In genomic region chr3:161406594-161407555, GRCh38 we compare ENCODE assay signal across 20 cellular contexts. TPM values are rescaled to one million over a fixed set of nuclear protein-coding genes. Genes with fewer than 3 reads are reported as not detected.
DNase-seq lines count a peak whose midpoint lies in the region; ATAC-seq and TF ChIP-seq lines count a peak whose summit lies in the region.
"Had no signal": no experiment of that assay in that cellular context is flagged by ENCODE, and none has a peak within 500 bp of the region (broad histone marks: within the 10 kb centered on the region; RNA-seq: fewer than 3 reads in every experiment).

No MANE protein-coding gene starts in this region.

- no peak overlapping the region for H3K4me3 Mint-ChIP-seq in activated naive CD4-positive, alpha-beta T cell treated with anti-CD3 and anti-CD28 coated beads for 36 hours
- H3K4me3 Mint-ChIP-seq in WTC11 (no peak overlapping the region), progenitor cell of endocrine pancreas (ENCODE audit: low read depth) (no peak overlapping the region)
- H3K4me3 Mint-ChIP-seq: activated naive CD8-positive, alpha-beta T cell; GM23338; IgD-negative memory B cell had no signal

- TF ChIP-seq CTCF in WTC11 (IDR thresholded peaks at IDR 0.05) (no peak), progenitor cell of endocrine pancreas (IDR thresholded peaks at IDR 0.05; ENCODE audit: unreplicated experiment) (no peak)

- DNase-seq in activated naive CD4-positive, alpha-beta T cell treated with anti-CD3 and anti-CD28 coated beads for 36 hours: peak; percentile 20
- no peak for DNase-seq in activated naive CD4-positive, alpha-beta T cell treated with anti-CD3 and anti-CD28 coated beads, Interleukin-2, amount 50 U/mL, for 72 hours (ENCODE audit: low spot score in 2 of 2)
- DNase-seq in Kasumi-1 (lab: John Stamatoyannopoulos, UW) (peak; percentile 47 to 50), WTC11 (ENCODE audit: low spot score) (no peak), progenitor cell of endocrine pancreas (ENCODE audit: low spot score, unreplicated experiment) (no peak), NCI-H1436 treated with DMSO at 0.1 percent for 48 hours (lab: John Stamatoyannopoulos, UW) (no peak), NCI-H748 treated with DMSO at 0.1 percent for 48 hours (lab: John Stamatoyannopoulos, UW) (no peak)
- DNase-seq in activated CD8-positive, alpha-beta memory T cell treated with anti-CD3 and anti-CD28 coated beads, Interleukin-2, amount 50 U/mL, for 48 hours: no peak
- DNase-seq: dermis blood vessel endothelial cell; NCI-H1105; NCI-H2227 treated with DMSO at 0.1 percent for 48 hours; ovary; stimulated activated CD4-positive, alpha-beta T cell treated with anti-CD3 and anti-CD28 coated beads, Interleukin-4, amount 100 ng/mL, for 1 hour; substantia nigra had no signal

- H3K27me3 Mint-ChIP-seq in activated naive CD4-positive, alpha-beta T cell treated with anti-CD3 and anti-CD28 coated beads for 36 hours (ENCODE audit: low read depth): no peaks in the 10 kb centered on the region
- H3K27me3 Mint-ChIP-seq in WTC11 (ENCODE audit: low read depth) (no peaks in the 10 kb centered on the region), progenitor cell of endocrine pancreas (no peaks in the 10 kb centered on the region)

- H3K27ac Mint-ChIP-seq in activated naive CD4-positive, alpha-beta T cell treated with anti-CD3 and anti-CD28 coated beads for 36 hours: no peak overlapping the region
- no peak overlapping the region for H3K27ac Mint-ChIP-seq in activated naive CD4-positive, alpha-beta T cell treated with anti-CD3 and anti-CD28 coated beads, Interleukin-2, amount 50 U/mL, for 72 hours
- H3K27ac Mint-ChIP-seq in WTC11 (no peak overlapping the region), progenitor cell of endocrine pancreas (peak overlapping the region; percentile 33)
- H3K27ac Mint-ChIP-seq: activated naive CD8-positive, alpha-beta T cell; GM23338; IgD-negative memory B cell had no signal

- POLR2A ChIA-PET in WTC11 (lab: Charles Lee): interaction anchor here (0.6 kb wide), 1 partner anchor 305 kb away, joined by 3 read pairs; no protein-coding TSS in a partner anchor

- H3K9me3 Mint-ChIP-seq in activated naive CD4-positive, alpha-beta T cell treated with anti-CD3 and anti-CD28 coated beads for 36 hours: no peaks in the 10 kb centered on the region
- H3K9me3 Mint-ChIP-seq in activated naive CD4-positive, alpha-beta T cell treated with anti-CD3 and anti-CD28 coated beads, Interleukin-2, amount 50 U/mL, for 72 hours: no peaks in the 10 kb centered on the region
- H3K9me3 Mint-ChIP-seq in WTC11 (peaks cover 9% of the 10 kb centered on the region), progenitor cell of endocrine pancreas (ENCODE audit: low read depth) (peaks cover 5% of the 10 kb centered on the region)

- peaks cover 20% of the 10 kb centered on the region for H3K4me1 Mint-ChIP-seq in activated naive CD4-positive, alpha-beta T cell treated with anti-CD3 and anti-CD28 coated beads for 36 hours (ENCODE audit: low read depth)
- H3K4me1 Mint-ChIP-seq in WTC11 (peaks cover 31% of the 10 kb centered on the region), progenitor cell of endocrine pancreas (ENCODE audit: low read depth) (peaks cover 39% of the 10 kb centered on the region)
- H3K4me1 Mint-ChIP-seq: IgD-negative memory B cell had no signal

- H3K36me3 Mint-ChIP-seq in activated naive CD4-positive, alpha-beta T cell treated with anti-CD3 and anti-CD28 coated beads for 36 hours (ENCODE audit: low read depth): no peaks in the 10 kb centered on the region
- peaks cover 0 to 7% of the 10 kb centered on the region in 2 donors for H3K36me3 Mint-ChIP-seq in activated naive CD4-positive, alpha-beta T cell treated with anti-CD3 and anti-CD28 coated beads, Interleukin-2, amount 50 U/mL, for 72 hours
- H3K36me3 Mint-ChIP-seq in WTC11 (peaks cover 3% of the 10 kb centered on the region; the same call in 1 of the 2 replicates), progenitor cell of endocrine pancreas (ENCODE audit: insufficient read depth) (no peaks in the 10 kb centered on the region)
- H3K36me3 Mint-ChIP-seq: IgD-negative memory B cell had no signal

- intact Hi-C loops in activated naive CD4-positive, alpha-beta T cell treated with anti-CD3 and anti-CD28 coated beads for 36 hours (cut with micrococcal nuclease): loop anchor here (5.0 kb wide), 1 partner anchor 310 kb away; no protein-coding TSS in a partner anchor

- CTCF ChIA-PET in activated naive CD4-positive, alpha-beta T cell treated with anti-CD3 and anti-CD28 coated beads for 36 hours (lab: Charles Lee): interaction anchor here (0.6 to 2.6 kb wide), 5 partner anchors 102 to 875 kb away, joined by 3 to 17 read pairs (median 4); no protein-coding TSS in a partner anchor
- CTCF ChIA-PET in WTC11 (lab: Charles Lee): interaction anchor here (1.6 to 2.1 kb wide), 2 partner anchors 36 to 132 kb away, joined by 3 to 7 read pairs; partner anchors contain the start of gene SPTSSB

- ATAC-seq in activated naive CD4-positive, alpha-beta T cell treated with anti-CD3 and anti-CD28 coated beads, Interleukin-2, amount 50 U/mL, for 72 hours: no peak
- ATAC-seq in WTC11: 0 out of 2 replicates have a peak, but pooled peaks have one; percentile 38
- ATAC-seq: gastroesophageal sphincter, GM23338 had no signal

TF ChIP-seq in WTC11, 78 proteins besides CTCF, POLR2A, EP300 and RAD21 (continues in another document):
- TF ChIP-seq, protein P1, sequence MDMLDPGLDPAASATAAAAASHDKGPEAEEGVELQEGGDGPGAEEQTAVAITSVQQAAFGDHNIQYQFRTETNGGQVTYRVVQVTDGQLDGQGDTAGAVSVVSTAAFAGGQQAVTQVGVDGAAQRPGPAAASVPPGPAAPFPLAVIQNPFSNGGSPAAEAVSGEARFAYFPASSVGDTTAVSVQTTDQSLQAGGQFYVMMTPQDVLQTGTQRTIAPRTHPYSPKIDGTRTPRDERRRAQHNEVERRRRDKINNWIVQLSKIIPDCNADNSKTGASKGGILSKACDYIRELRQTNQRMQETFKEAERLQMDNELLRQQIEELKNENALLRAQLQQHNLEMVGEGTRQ (CRISPR knock-in tag; IDR thresholded peaks at IDR 0.05): no peak
- TF ChIP-seq PRRX2 (CRISPR knock-in tag; IDR thresholded peaks at IDR 0.05) (no peak), PRDM15 (CRISPR knock-in tag; IDR thresholded peaks at IDR 0.05) (no peak), ATF1 (CRISPR knock-in tag; IDR thresholded peaks at IDR 0.05) (no peak), NR2C2 (CRISPR knock-in tag; IDR thresholded peaks at IDR 0.05) (no peak), FOXK1 (CRISPR knock-in tag; IDR thresholded peaks at IDR 0.05) (no peak), FOXP1 (CRISPR knock-in tag; IDR thresholded peaks at IDR 0.05; ENCODE audit: borderline replicate concordance) (no peak), IRF2 (CRISPR knock-in tag; IDR thresholded peaks at IDR 0.05; ENCODE audit: borderline replicate concordance, low read depth) (no peak), TEAD4 (CRISPR knock-in tag; IDR thresholded peaks at IDR 0.05) (no peak), RORB (CRISPR knock-in tag; IDR thresholded peaks at IDR 0.05) (no peak)
- TF ChIP-seq, protein P2, sequence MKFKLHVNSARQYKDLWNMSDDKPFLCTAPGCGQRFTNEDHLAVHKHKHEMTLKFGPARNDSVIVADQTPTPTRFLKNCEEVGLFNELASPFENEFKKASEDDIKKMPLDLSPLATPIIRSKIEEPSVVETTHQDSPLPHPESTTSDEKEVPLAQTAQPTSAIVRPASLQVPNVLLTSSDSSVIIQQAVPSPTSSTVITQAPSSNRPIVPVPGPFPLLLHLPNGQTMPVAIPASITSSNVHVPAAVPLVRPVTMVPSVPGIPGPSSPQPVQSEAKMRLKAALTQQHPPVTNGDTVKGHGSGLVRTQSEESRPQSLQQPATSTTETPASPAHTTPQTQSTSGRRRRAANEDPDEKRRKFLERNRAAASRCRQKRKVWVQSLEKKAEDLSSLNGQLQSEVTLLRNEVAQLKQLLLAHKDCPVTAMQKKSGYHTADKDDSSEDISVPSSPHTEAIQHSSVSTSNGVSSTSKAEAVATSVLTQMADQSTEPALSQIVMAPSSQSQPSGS (CRISPR knock-in tag; IDR thresholded peaks at IDR 0.05; ENCODE audit: borderline replicate concordance, low read depth): no peak
- TF ChIP-seq, protein P3, sequence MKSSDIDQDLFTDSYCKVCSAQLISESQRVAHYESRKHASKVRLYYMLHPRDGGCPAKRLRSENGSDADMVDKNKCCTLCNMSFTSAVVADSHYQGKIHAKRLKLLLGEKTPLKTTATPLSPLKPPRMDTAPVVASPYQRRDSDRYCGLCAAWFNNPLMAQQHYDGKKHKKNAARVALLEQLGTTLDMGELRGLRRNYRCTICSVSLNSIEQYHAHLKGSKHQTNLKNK (CRISPR knock-in tag; IDR thresholded peaks at IDR 0.05): no peak

RNA-seq across cellular contexts. Expression of gene SPTSSB, which starts 35.6 kb away (rescaled TPM):
- not detected for total RNA-seq in activated naive CD4-positive, alpha-beta T cell treated with anti-CD3 and anti-CD28 coated beads for 36 hours
- total RNA-seq in activated naive CD4-positive, alpha-beta T cell treated with anti-CD3 and anti-CD28 coated beads, Interleukin-2, amount 50 U/mL, for 72 hours: not detected
- total RNA-seq in WTC11 (2021): 14.1 to 17.8 TPM (median 15.7 TPM) in 3 replicates
- 28.0 and 30.1 TPM in 2 replicates for total RNA-seq in progenitor cell of endocrine pancreas
- total RNA-seq: dermis blood vessel endothelial cell, epithelial cell of proximal tubule, OCI-LY7 had no signal

Comparison
In these comparisons a context has a peak if more than half of its experiments do, and no peak if none do; other contexts are left out.
1. DNase-seq: peak in activated naive CD4-positive, alpha-beta T cell treated with anti-CD3 and anti-CD28 coated beads for 36 hours (single experiment) and Kasumi-1 (2 of 2); none in activated naive CD4-positive, alpha-beta T cell treated with anti-CD3 and anti-CD28 coated beads, Interleukin-2, amount 50 U/mL, for 72 hours (0 of 2), WTC11 (single experiment), progenitor cell of endocrine pancreas (single experiment), activated CD8-positive, alpha-beta memory T cell treated with anti-CD3 and anti-CD28 coated beads, Interleukin-2, amount 50 U/mL, for 48 hours (single experiment), NCI-H1436 treated with DMSO at 0.1 percent for 48 hours (single experiment) and NCI-H748 treated with DMSO at 0.1 percent for 48 hours (single experiment).
2. RNA of gene SPTSSB, which starts 35.6 kb away (total RNA-seq): 28.0 to 30.1 TPM in progenitor cell of endocrine pancreas and 14.1 to 17.8 TPM in WTC11; not detected in activated naive CD4-positive, alpha-beta T cell treated with anti-CD3 and anti-CD28 coated beads for 36 hours and not detected in activated naive CD4-positive, alpha-beta T cell treated with anti-CD3 and anti-CD28 coated beads, Interleukin-2, amount 50 U/mL, for 72 hours; every median in the first group is over 10 times any median in the second.